In genomic region chr6:3754032-3754725, GRCh38 we compare ENCODE assay signal across 1 cellular context.
TF ChIP-seq lines count a peak whose summit lies in the region.

No MANE protein-coding gene starts in this region.

TF ChIP-seq in H1, 55 proteins besides CTCF, POLR2A, EP300 and RAD21:
- peak; percentile 54; the same call in 1 of the 2 replicates for TF ChIP-seq TEAD4 (IDR thresholded peaks at IDR 0.05; ENCODE audit: low read depth, low read length)
